ENCODE assay signal across 2 cellular contexts in genomic region chrX:41716767-41717473, GRCh38.
TF ChIP-seq lines count a peak whose summit lies in the region.

No MANE protein-coding gene starts in this region.

TF ChIP-seq in HEK293, 187 proteins besides CTCF, POLR2A, EP300 and RAD21 (continued from another document):
- TF ChIP-seq ZNF510 (tag by site-specific recombination; IDR thresholded peaks at IDR 0.05; ENCODE audit: insufficient replicate concordance) (no peak), ZNF560 (tag by site-specific recombination; IDR thresholded peaks at IDR 0.05; ENCODE audit: borderline replicate concordance) (no peak), SETDB1 (IDR thresholded peaks at IDR 0.05; ENCODE audit: insufficient read length, low read length) (peak; percentile 70), ZNF585B (tag by site-specific recombination; IDR thresholded peaks at IDR 0.05) (no peak)

TF ChIP-seq in K562, 482 proteins besides CTCF, POLR2A, EP300 and RAD21:
- peak; percentile 66 for TF ChIP-seq ZBTB33 (CRISPR knock-in tag; IDR thresholded peaks at IDR 0.05)
- no peak for TF ChIP-seq ZNF274 (IDR thresholded peaks at IDR 0.05; ENCODE audit: borderline replicate concordance, low read depth, low read length)
